In the genomic region with DNA sequence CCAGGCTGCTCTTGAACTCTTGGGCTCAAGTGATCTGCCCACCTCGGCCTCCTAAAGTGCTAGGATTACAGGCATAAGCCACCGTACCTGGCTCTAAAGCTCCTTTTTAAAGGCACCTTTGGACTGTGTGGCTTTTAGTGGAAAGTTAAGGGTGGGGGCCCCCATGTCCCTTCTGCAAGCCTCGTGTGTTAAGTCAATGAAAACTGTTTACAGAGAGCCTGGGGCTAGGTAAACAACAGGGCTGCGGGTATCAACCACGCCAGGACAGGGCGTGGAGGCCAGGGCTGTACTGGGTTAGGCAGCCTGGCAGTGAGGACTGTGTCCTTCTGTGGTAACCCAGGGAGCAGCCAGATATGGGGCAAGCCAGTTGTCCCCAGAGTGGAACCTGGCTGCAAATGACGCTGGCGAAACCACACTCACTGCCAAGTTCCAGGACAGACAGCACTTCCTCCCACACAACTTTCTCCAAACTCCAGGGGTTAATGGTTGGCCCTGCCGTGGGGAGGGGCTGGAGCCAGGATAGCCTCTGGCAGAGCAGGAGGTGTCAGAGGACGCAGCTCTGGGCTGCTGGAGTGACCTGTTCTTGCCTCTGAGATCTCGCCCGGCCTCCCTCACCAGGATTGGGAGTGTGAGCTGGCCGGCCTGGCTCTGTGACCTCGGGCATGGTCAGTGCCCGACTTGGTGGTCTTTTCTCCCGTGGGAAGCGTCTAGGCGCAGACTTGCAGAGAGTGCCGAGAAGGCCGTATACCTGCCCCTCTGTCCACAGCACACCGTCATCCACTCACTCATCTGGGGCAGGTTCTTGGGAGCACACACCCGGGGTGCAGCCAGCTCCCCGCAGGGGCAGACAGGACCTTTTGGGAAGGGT, we compare ENCODE assay signal across 1 cellular context.
TF ChIP-seq lines count a peak whose summit lies in the region.

No MANE protein-coding gene starts in this region.

TF ChIP-seq in HepG2, 621 proteins besides CTCF, POLR2A, EP300 and RAD21 (continued from another document and continues in another):
- TF ChIP-seq FOSL2 (CRISPR knock-in tag; IDR thresholded peaks at IDR 0.05) (peak; percentile 83), ZNF431 (CRISPR knock-in tag; IDR thresholded peaks at IDR 0.05; ENCODE audit: borderline replicate concordance, low read depth) (peak; percentile 88), ZNF263 (CRISPR knock-in tag; IDR thresholded peaks at IDR 0.05) (peak; percentile 43; the same call in 1 of the 2 replicates), RFXANK (CRISPR knock-in tag; IDR thresholded peaks at IDR 0.05) (no peak; the same call in 1 of the 2 replicates), ZNF670 (CRISPR knock-in tag; IDR thresholded peaks at IDR 0.05; ENCODE audit: borderline replicate concordance) (peak; percentile 98), ZNF570 (CRISPR knock-in tag; IDR thresholded peaks at IDR 0.05; ENCODE audit: borderline replicate concordance) (0 out of 2 replicates have a peak, but pooled peaks have one; percentile 65), ZNF430 (CRISPR knock-in tag; IDR thresholded peaks at IDR 0.05) (peak; percentile 89), ZNF737 (CRISPR knock-in tag; IDR thresholded peaks at IDR 0.05; ENCODE audit: borderline replicate concordance) (0 out of 2 replicates have a peak, but pooled peaks have one; percentile 3), FOXK1 (CRISPR knock-in tag; IDR thresholded peaks at IDR 0.05; ENCODE audit: borderline replicate concordance, low read depth) (peak; percentile 99), ZNF225 (CRISPR knock-in tag; IDR thresholded peaks at IDR 0.05) (no peak; the same call in 1 of the 2 replicates), TEAD2 (CRISPR knock-in tag; IDR thresholded peaks at IDR 0.05) (no peak), SNRNP70 (IDR thresholded peaks at IDR 0.05; ENCODE audit: low read depth, low read length) (no peak), PTBP1 (IDR thresholded peaks at IDR 0.05; ENCODE audit: low read depth, low read length, poor library complexity, severe bottlenecking) (no peak), BHLHE40 (IDR thresholded peaks at IDR 0.05; ENCODE audit: low read length) (0 out of 2 replicates have a peak, but pooled peaks have one; percentile 6), ZBTB10 (CRISPR knock-in tag; IDR thresholded peaks at IDR 0.05; ENCODE audit: borderline replicate concordance) (peak; percentile 96; the same call in 1 of the 2 replicates), HMGA1 (CRISPR knock-in tag; conservative IDR thresholded peaks at IDR 0.05) (no peak), PITX1 (CRISPR knock-in tag; IDR thresholded peaks at IDR 0.05) (peak; percentile 98), MAFK (conservative IDR thresholded peaks at IDR 0.05 in 1 of 2, IDR thresholded peaks at IDR 0.05 in 1 of 2; ENCODE audit: low read length in 2 of 2) (no peak), HMG20A (CRISPR knock-in tag; IDR thresholded peaks at IDR 0.05; ENCODE audit: borderline replicate concordance) (peak; percentile 93; the same call in 1 of the 2 replicates), ATF6 (CRISPR knock-in tag; conservative IDR thresholded peaks at IDR 0.05) (0 out of 2 replicates have a peak, but pooled peaks have one; percentile 77), NCOA2 (CRISPR knock-in tag; IDR thresholded peaks at IDR 0.05) (peak; percentile 96), GMEB2 (CRISPR knock-in tag; IDR thresholded peaks at IDR 0.05; ENCODE audit: low read depth) (0 out of 2 replicates have a peak, but pooled peaks have one; percentile 44), SAP130 (CRISPR knock-in tag; IDR thresholded peaks at IDR 0.05; ENCODE audit: low read depth) (peak; percentile 100), AKAP8 (CRISPR knock-in tag; IDR thresholded peaks at IDR 0.05) (peak; percentile 89), ZNF782 (CRISPR knock-in tag; IDR thresholded peaks at IDR 0.05; ENCODE audit: borderline replicate concordance) (peak; percentile 62; the same call in 1 of the 2 replicates), SOX6 (IDR thresholded peaks at IDR 0.05) (no peak), SOX6 (CRISPR knock-in tag; IDR thresholded peaks at IDR 0.05) (peak; percentile 95), FOXP1 (IDR thresholded peaks at IDR 0.05) (peak; percentile 100), FOXP1 (CRISPR knock-in tag; IDR thresholded peaks at IDR 0.05) (peak; percentile 100), CAMTA2 (CRISPR knock-in tag; IDR thresholded peaks at IDR 0.05; ENCODE audit: borderline replicate concordance) (no peak), TEAD3 (CRISPR knock-in tag; optimal IDR thresholded peaks at IDR 0.05; ENCODE audit: borderline replicate concordance) (peak; percentile 69), TP53 (CRISPR knock-in tag; conservative IDR thresholded peaks at IDR 0.05) (peak; percentile 94), SNAPC5 (CRISPR knock-in tag; IDR thresholded peaks at IDR 0.05; ENCODE audit: borderline replicate concordance) (no peak), CHD4 (IDR thresholded peaks at IDR 0.05; ENCODE audit: borderline replicate concordance, low read length) (0 out of 2 replicates have a peak, but pooled peaks have one; percentile 15), KLF12 (CRISPR knock-in tag; IDR thresholded peaks at IDR 0.05; ENCODE audit: borderline replicate concordance) (peak; percentile 84; the same call in 1 of the 2 replicates), ZBTB33 (CRISPR knock-in tag; IDR thresholded peaks at IDR 0.05) (peak; percentile 79), RBM39 (IDR thresholded peaks at IDR 0.05; ENCODE audit: low read depth, low read length, poor library complexity, severe bottlenecking) (peak; percentile 53), ZIK1 (CRISPR knock-in tag; IDR thresholded peaks at IDR 0.05; ENCODE audit: borderline replicate concordance, low read depth) (no peak; the same call in 1 of the 2 replicates)
- TF ChIP-seq, protein P1, sequence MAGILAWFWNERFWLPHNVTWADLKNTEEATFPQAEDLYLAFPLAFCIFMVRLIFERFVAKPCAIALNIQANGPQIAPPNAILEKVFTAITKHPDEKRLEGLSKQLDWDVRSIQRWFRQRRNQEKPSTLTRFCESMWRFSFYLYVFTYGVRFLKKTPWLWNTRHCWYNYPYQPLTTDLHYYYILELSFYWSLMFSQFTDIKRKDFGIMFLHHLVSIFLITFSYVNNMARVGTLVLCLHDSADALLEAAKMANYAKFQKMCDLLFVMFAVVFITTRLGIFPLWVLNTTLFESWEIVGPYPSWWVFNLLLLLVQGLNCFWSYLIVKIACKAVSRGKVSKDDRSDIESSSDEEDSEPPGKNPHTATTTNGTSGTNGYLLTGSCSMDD (CRISPR knock-in tag; IDR thresholded peaks at IDR 0.05) = no peak
- TF ChIP-seq, protein P2, sequence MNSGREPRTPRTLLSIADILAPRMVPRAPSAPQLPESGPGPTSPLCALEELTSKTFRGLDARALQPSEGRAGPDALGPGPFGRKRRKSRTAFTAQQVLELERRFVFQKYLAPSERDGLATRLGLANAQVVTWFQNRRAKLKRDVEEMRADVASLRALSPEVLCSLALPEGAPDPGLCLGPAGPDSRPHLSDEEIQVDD (CRISPR knock-in tag; IDR thresholded peaks at IDR 0.05; ENCODE audit: borderline replicate concordance) = no peak
